ENCODE assay signal across 1 cellular context in genomic region chr7:150361807-150362621, GRCh38.
TF ChIP-seq lines count a peak whose summit lies in the region.

No MANE protein-coding gene starts in this region.

TF ChIP-seq in HEK293, 187 proteins besides CTCF, POLR2A, EP300 and RAD21 (continued from another document):
- TF ChIP-seq ZNF175 (tag by site-specific recombination; IDR thresholded peaks at IDR 0.05), result no peak
- TF ChIP-seq HOXA7 (CRISPR knock-in tag; IDR thresholded peaks at IDR 0.05; ENCODE audit: borderline replicate concordance), result no peak
- no peak for TF ChIP-seq ZNF791 (tag by site-specific recombination; IDR thresholded peaks at IDR 0.05)
- peak; percentile 13; the same call in 1 of the 2 replicates for TF ChIP-seq WT1 (tag by site-specific recombination; IDR thresholded peaks at IDR 0.05)
- no peak for TF ChIP-seq ZNF112 (tag by site-specific recombination; IDR thresholded peaks at IDR 0.05)
- TF ChIP-seq ZNF837 (tag by site-specific recombination; IDR thresholded peaks at IDR 0.05), result no peak
- TF ChIP-seq ZNF274 (IDR thresholded peaks at IDR 0.05; ENCODE audit: low read length), result no peak
- no peak for TF ChIP-seq ZNF274 (tag by site-specific recombination; IDR thresholded peaks at IDR 0.05; ENCODE audit: borderline replicate concordance)
- TF ChIP-seq GFI1B (tag by site-specific recombination; IDR thresholded peaks at IDR 0.05), result no peak
- no peak for TF ChIP-seq ZNF148 (tag by site-specific recombination; IDR thresholded peaks at IDR 0.05; ENCODE audit: borderline replicate concordance)
- TF ChIP-seq, protein P1, sequence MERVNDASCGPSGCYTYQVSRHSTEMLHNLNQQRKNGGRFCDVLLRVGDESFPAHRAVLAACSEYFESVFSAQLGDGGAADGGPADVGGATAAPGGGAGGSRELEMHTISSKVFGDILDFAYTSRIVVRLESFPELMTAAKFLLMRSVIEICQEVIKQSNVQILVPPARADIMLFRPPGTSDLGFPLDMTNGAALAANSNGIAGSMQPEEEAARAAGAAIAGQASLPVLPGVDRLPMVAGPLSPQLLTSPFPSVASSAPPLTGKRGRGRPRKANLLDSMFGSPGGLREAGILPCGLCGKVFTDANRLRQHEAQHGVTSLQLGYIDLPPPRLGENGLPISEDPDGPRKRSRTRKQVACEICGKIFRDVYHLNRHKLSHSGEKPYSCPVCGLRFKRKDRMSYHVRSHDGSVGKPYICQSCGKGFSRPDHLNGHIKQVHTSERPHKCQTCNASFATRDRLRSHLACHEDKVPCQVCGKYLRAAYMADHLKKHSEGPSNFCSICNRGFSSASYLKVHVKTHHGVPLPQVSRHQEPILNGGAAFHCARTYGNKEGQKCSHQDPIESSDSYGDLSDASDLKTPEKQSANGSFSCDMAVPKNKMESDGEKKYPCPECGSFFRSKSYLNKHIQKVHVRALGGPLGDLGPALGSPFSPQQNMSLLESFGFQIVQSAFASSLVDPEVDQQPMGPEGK (tag by site-specific recombination; IDR thresholded peaks at IDR 0.05), result no peak
- TF ChIP-seq ZNF585B (tag by site-specific recombination; IDR thresholded peaks at IDR 0.05), result no peak
- no peak for TF ChIP-seq ZNF24 (tag by site-specific recombination; IDR thresholded peaks at IDR 0.05)
- TF ChIP-seq ZBTB44 (tag by site-specific recombination; IDR thresholded peaks at IDR 0.05), result peak; percentile 70
- TF ChIP-seq ZFP69B (tag by site-specific recombination; IDR thresholded peaks at IDR 0.05), result no peak
- no peak for TF ChIP-seq ZNF548 (tag by site-specific recombination; IDR thresholded peaks at IDR 0.05)
- TF ChIP-seq ZNF138 (tag by site-specific recombination; IDR thresholded peaks at IDR 0.05; ENCODE audit: borderline replicate concordance), result no peak
- TF ChIP-seq GLI4 (tag by site-specific recombination; IDR thresholded peaks at IDR 0.05), result no peak
- TF ChIP-seq ZNF23 (tag by site-specific recombination; IDR thresholded peaks at IDR 0.05; ENCODE audit: borderline replicate concordance), result no peak
- no peak for TF ChIP-seq OSR2 (tag by site-specific recombination; IDR thresholded peaks at IDR 0.05)
- TF ChIP-seq ZNF571 (tag by site-specific recombination; IDR thresholded peaks at IDR 0.05), result no peak
- TF ChIP-seq ZNF747 (tag by site-specific recombination; IDR thresholded peaks at IDR 0.05), result no peak
- TF ChIP-seq ZNF324 (tag by site-specific recombination; IDR thresholded peaks at IDR 0.05), result no peak
- TF ChIP-seq ZBTB8A (tag by site-specific recombination; IDR thresholded peaks at IDR 0.05), result no peak
- no peak for TF ChIP-seq MZF1 (tag by site-specific recombination; IDR thresholded peaks at IDR 0.05; ENCODE audit: borderline replicate concordance)
- TF ChIP-seq ZIC2 (tag by site-specific recombination; IDR thresholded peaks at IDR 0.05), result no peak
- no peak for TF ChIP-seq ZBTB10 (tag by site-specific recombination; IDR thresholded peaks at IDR 0.05)
- no peak for TF ChIP-seq SALL2 (tag by site-specific recombination; IDR thresholded peaks at IDR 0.05; ENCODE audit: borderline replicate concordance)
- no peak for TF ChIP-seq HOXC10 (CRISPR knock-in tag; IDR thresholded peaks at IDR 0.05)
- peak; percentile 75 for TF ChIP-seq ZNF600 (tag by site-specific recombination; IDR thresholded peaks at IDR 0.05)
- TF ChIP-seq ZNF280C (tag by site-specific recombination; IDR thresholded peaks at IDR 0.05), result no peak
